In genomic region chr19:20565321-20566018, GRCh38 we compare ENCODE assay signal across 8 cellular contexts. TPM values are rescaled to one million over a fixed set of nuclear protein-coding genes. Genes with fewer than 3 reads are reported as not detected.
DNase-seq lines count a peak whose midpoint lies in the region; ATAC-seq and TF ChIP-seq lines count a peak whose summit lies in the region.

ZNF737 (minus strand) TSS chr19:20565781; CDS start chr19:20565640, 141 bp downstream.

- DNase-seq in ELF-1 (ENCODE audit: low read depth, low spot score) (peak; percentile 98), T follicular helper cell (ENCODE audit: low read depth) (peak; percentile 90), amniotic epithelial cell (ENCODE audit: low read depth) (peak; percentile 94), heart right ventricle (peak; percentile 97 to 98), posterior cingulate gyrus (peak; percentile 88 to 99 (median 98)), type B pancreatic cell (ENCODE audit: extremely low spot score, unreplicated experiment) (peak; percentile 92)

- H3K4me3 ChIP-seq in heart right ventricle: peak within 1 kb of the TSS; percentile 50 to 90 (median 78)

- ATAC-seq in GM21786 (IDR thresholded peaks at IDR 0.05; ENCODE audit: unreplicated experiment) (peak; percentile 89), heart right ventricle (peak; percentile 96 to 99 (median 98))

- intact Hi-C loops in heart right ventricle (cut with DNase I) (loop anchor here in 4 of 10 donors (5.0 to 10.0 kb wide), 4 partner anchors 97 to 359 kb away; partner anchors contain the start of genes ZNF626 (in 3 of the 4), ZNF66 (in 1 of the 4) and ZNF85 (in 1 of the 4)), posterior cingulate gyrus (cut with DNase I) (loop anchor here (2.0 to 10.0 kb wide), 3 partner anchors 95 to 939 kb away; partner anchors contain the start of genes ZNF429, ZNF626 and ZNF66)

- peak within 1 kb of the TSS; percentile 81 to 92 (median 90) for H3K27ac ChIP-seq in heart right ventricle

- no peaks in the 10 kb centered on the region for H3K27me3 Mint-ChIP-seq in type B pancreatic cell

- peaks cover 0 to 28% (median 11%) of the 10 kb centered on the region in 9 donors for H3K36me3 ChIP-seq in heart right ventricle

- WGBS in heart right ventricle, 2 donors: 0% methylated on average over 28 of the region's 28 CpGs

- peaks cover 28% of the 10 kb centered on the region for H3K36me3 Mint-ChIP-seq in type B pancreatic cell

- peak within 1 kb of the TSS; percentile 99 for H3K4me3 Mint-ChIP-seq in type B pancreatic cell

- peak within 1 kb of the TSS; percentile 99 for H3K27ac Mint-ChIP-seq in type B pancreatic cell

- H3K27me3 ChIP-seq in heart right ventricle: no peaks in the 10 kb centered on the region

- H3K4me1 ChIP-seq in heart right ventricle: peaks cover 0 to 24% (median 14%) of the 10 kb centered on the region in 9 donors

- peaks cover 0 to 82% (median 4%) of the 10 kb centered on the region in 11 donors for H3K9me3 ChIP-seq in heart right ventricle

- H3K9me3 Mint-ChIP-seq in type B pancreatic cell: peaks cover 14% of the 10 kb centered on the region

- TF ChIP-seq CTCF in LNCAP (IDR thresholded peaks at IDR 0.05): peak; percentile 34; the same call in 1 of the 2 replicates
- peak in 8 of 9 donors; percentile 12 to 60 (median 48) for TF ChIP-seq CTCF in heart right ventricle (IDR thresholded peaks at IDR 0.05)
- peak; percentile 62 for TF ChIP-seq CTCF in type B pancreatic cell (conservative IDR thresholded peaks at IDR 0.05)

- peaks cover 5% of the 10 kb centered on the region for H3K4me1 Mint-ChIP-seq in type B pancreatic cell (ENCODE audit: unreplicated experiment)

RNA-seq across cellular contexts. Expression of gene ZNF737, which starts in this region (rescaled TPM):
- total RNA-seq in heart right ventricle (1 to 10 TPM; 2.7 to 8.5 (median 4.2) TPM), type B pancreatic cell (ENCODE audit: low replicate concordance) (22.1 and 29.1 TPM in 2 replicates)
- 1 to 10 TPM; 1.4 to 1.8 TPM for polyA plus RNA-seq in heart right ventricle

Comparison
In these comparisons a context has a peak if more than half of its experiments do, and no peak if none do; other contexts are left out.
1. Peak in every context shown above with its lines: DNase-seq, ATAC-seq, H3K4me3 ChIP-seq and H3K27ac ChIP-seq.